Comparison of ENCODE assay signal across 1 cellular context in genomic region chr17:6823011-6823442, GRCh38.
TF ChIP-seq lines count a peak whose summit lies in the region.

No MANE protein-coding gene starts in this region.

TF ChIP-seq in GM23338, 12 proteins besides CTCF, POLR2A, EP300 and RAD21 (continued from another document):
- no peak for TF ChIP-seq ETS1 (IDR thresholded peaks at IDR 0.05)
- TF ChIP-seq ZNF331 (CRISPR knock-in tag; IDR thresholded peaks at IDR 0.05; ENCODE audit: low read depth), result no peak
- TF ChIP-seq ZNF462 (CRISPR knock-in tag; IDR thresholded peaks at IDR 0.05), result no peak
- no peak for TF ChIP-seq JUNB (IDR thresholded peaks at IDR 0.05; ENCODE audit: unreplicated experiment)
- no peak for TF ChIP-seq POLR2AphosphoS5 (IDR thresholded peaks at IDR 0.05; ENCODE audit: low read depth)
- TF ChIP-seq REST (IDR thresholded peaks at IDR 0.05; ENCODE audit: unreplicated experiment), result no peak
- TF ChIP-seq EZH2 (IDR thresholded peaks at IDR 0.05; ENCODE audit: low read depth, unreplicated experiment), result no peak
- TF ChIP-seq STAT1 (IDR thresholded peaks at IDR 0.05; ENCODE audit: unreplicated experiment), result no peak
- TF ChIP-seq NANOG (IDR thresholded peaks at IDR 0.05; ENCODE audit: borderline replicate concordance), result no peak
- no peak for TF ChIP-seq EZH2phosphoT487 (IDR thresholded peaks at IDR 0.05; ENCODE audit: unreplicated experiment)
- no peak for TF ChIP-seq CREB1 (CRISPR knock-in tag; IDR thresholded peaks at IDR 0.05; ENCODE audit: low read depth)
